19 cellular contexts compared by ENCODE assay signal in genomic region chr12:27213830-27214787, GRCh38.
"Had no signal": no experiment of that assay in that cellular context is flagged by ENCODE, and none has a peak within 500 bp of the region (broad histone marks: within the 10 kb centered on the region; RNA-seq: fewer than 3 reads in every experiment).

No MANE protein-coding gene starts in this region.

- H3K27ac Mint-ChIP-seq: activated CD4-positive, alpha-beta memory T cell treated with anti-CD3 and anti-CD28 coated beads for 36 hours; activated naive CD8-positive, alpha-beta T cell treated with anti-CD3 and anti-CD28 coated beads for 36 hours; memory B cell; nephron progenitor cell had no signal

- H3K27me3 Mint-ChIP-seq: activated CD4-positive, alpha-beta memory T cell treated with anti-CD3 and anti-CD28 coated beads for 36 hours; activated naive CD8-positive, alpha-beta T cell treated with anti-CD3 and anti-CD28 coated beads for 36 hours; memory B cell had no signal

- H3K4me1 ChIP-seq: breast epithelium, colonic mucosa, esophagus squamous epithelium, gastrocnemius medialis, upper lobe of left lung had no signal

- H3K36me3 Mint-ChIP-seq: activated naive CD8-positive, alpha-beta T cell treated with anti-CD3 and anti-CD28 coated beads for 36 hours had no signal

- H3K36me3 ChIP-seq: breast epithelium, colonic mucosa, esophagus squamous epithelium, gastrocnemius medialis, upper lobe of left lung had no signal

- H3K4me3 Mint-ChIP-seq: activated CD4-positive, alpha-beta memory T cell treated with anti-CD3 and anti-CD28 coated beads for 36 hours; activated naive CD8-positive, alpha-beta T cell treated with anti-CD3 and anti-CD28 coated beads for 36 hours; memory B cell; nephron progenitor cell had no signal

- H3K9me3 ChIP-seq: colonic mucosa, esophagus squamous epithelium, gastrocnemius medialis, upper lobe of left lung had no signal

- DNase-seq: activated CD4-positive, alpha-beta memory T cell treated with anti-CD3 and anti-CD28 coated beads for 36 hours; activated CD4-positive, alpha-beta T cell treated with anti-CD3 and anti-CD28 coated beads for 4 hours; activated naive CD4-positive, alpha-beta T cell treated with Interleukin-2 at 50 U/mL for 16 hours; activated naive CD8-positive, alpha-beta T cell treated with anti-CD3 and anti-CD28 coated beads for 36 hours; activated T-cell treated with anti-CD3 and anti-CD28 coated beads, Interleukin-2, amount 50 U/mL, for 48 hours; colonic mucosa; esophagus squamous epithelium; gastrocnemius medialis; hypothalamus; nephron progenitor cell; occipital lobe; stimulated activated CD4-positive, alpha-beta T cell treated with anti-CD3 and anti-CD28 coated beads, Interleukin-15, amount 100 ng/mL, for 24 hours; stimulated activated CD8-positive, alpha-beta memory T cell treated with anti-CD3 and anti-CD28 coated beads, Interleukin-4, amount 100 ng/mL, for 48 hours; stimulated activated naive CD4-positive, alpha-beta T cell treated with Interleukin-2 at 50 U/mL for 16 hours; T-helper 1 cell had no signal

- H3K27me3 ChIP-seq: breast epithelium, colonic mucosa, esophagus squamous epithelium, gastrocnemius medialis, upper lobe of left lung had no signal

- H3K4me2 ChIP-seq: smooth muscle cell had no signal

- H3K4me3 ChIP-seq: breast epithelium, colonic mucosa, esophagus squamous epithelium, gastrocnemius medialis, smooth muscle cell, upper lobe of left lung had no signal

- H3K27ac ChIP-seq: breast epithelium, colonic mucosa, esophagus squamous epithelium, gastrocnemius medialis, upper lobe of left lung had no signal

- H3K4me1 Mint-ChIP-seq: activated naive CD8-positive, alpha-beta T cell treated with anti-CD3 and anti-CD28 coated beads for 36 hours; memory B cell; nephron progenitor cell had no signal
